ENCODE assay signal across 24 cellular contexts in the genomic region with DNA sequence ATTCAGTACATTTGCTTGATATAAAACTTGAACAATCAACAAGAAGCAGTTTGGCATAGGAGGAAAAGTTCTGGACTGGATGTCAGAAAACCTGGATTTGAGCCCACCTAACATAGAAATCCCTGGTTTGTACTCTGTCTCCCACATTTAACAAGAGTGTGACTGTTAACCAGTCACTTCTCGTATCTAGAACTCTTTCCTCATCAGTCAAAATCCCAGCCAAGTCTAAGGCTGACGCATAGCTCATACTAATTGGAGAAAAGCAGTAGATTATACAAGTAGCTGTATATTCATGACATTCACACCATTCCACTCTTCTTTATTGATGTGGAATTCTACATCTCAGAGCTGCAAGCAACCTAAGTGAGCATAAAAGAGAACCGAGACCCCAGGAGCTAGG.
"Had no signal": no experiment of that assay in that cellular context is flagged by ENCODE, and none has a peak within 500 bp of the region (broad histone marks: within the 10 kb centered on the region; RNA-seq: fewer than 3 reads in every experiment).

No MANE protein-coding gene starts in this region.

- H3K36me3 ChIP-seq: brain microvascular endothelial cell, cardiac muscle cell, SJCRH30 had no signal

- H3K9me3 ChIP-seq: SJCRH30 had no signal

- H3K4me1 ChIP-seq: SJCRH30 had no signal

- ATAC-seq: activated CD8-positive, alpha-beta T cell treated with anti-CD3 and anti-CD28 coated beads, Interleukin-2, amount 10 ng/mL, durations not matched to agents 7 days and 5 days; Panc1 had no signal

- H3K27me3 ChIP-seq: brain microvascular endothelial cell, cardiac muscle cell, SJCRH30 had no signal

- DNase-seq: activated CD4-positive, alpha-beta T cell treated with anti-CD3 and anti-CD28 coated beads, Interleukin-2, amount 10 ng/mL, durations not matched to agents 7 days and 5 days; activated CD4-positive, alpha-beta T cell treated with anti-CD3 and anti-CD28 coated beads, Interleukin-2, amount 50 U/mL, for 48 hours; activated CD8-positive, alpha-beta T cell treated with anti-CD3 and anti-CD28 coated beads, Interleukin-2, amount 10 ng/mL, durations not matched to agents 7 days and 5 days; activated gamma-delta T cell; activated naive CD4-positive, alpha-beta T cell treated with Interleukin-2 at 50 U/mL for 16 hours; activated naive CD8-positive, alpha-beta T cell treated with anti-CD3 and anti-CD28 coated beads, Interleukin-2, amount 10 ng/mL, durations not matched to agents 7 days and 5 days; activated T-cell treated with anti-CD3 and anti-CD28 coated beads, Interleukin-2, amount 50 U/mL, for 24 hours; amygdala; brain microvascular endothelial cell; Karpas-422; KBM-7; NCI-H1436; NCI-H1694; NCI-H1930; NCI-H2171; NCI-H524; NCI-H82; NK-92 treated with Interleukin-12 subunit alpha and Interleukin-12 subunit beta, amount 100 ng/mL, for 24 hours; SHP77; SJCRH30; T1000 had no signal

- H3K4me3 ChIP-seq: cardiac muscle cell, SJCRH30, SK-N-MC had no signal

- H3K27ac ChIP-seq: brain microvascular endothelial cell, cardiac muscle cell, SJCRH30, SK-N-MC had no signal
